8 cellular contexts compared by ENCODE assay signal in genomic region chrX:11111947-11112346, GRCh38. TPM values are rescaled to one million over a fixed set of nuclear protein-coding genes. Genes with fewer than 3 reads are reported as not detected.
DNase-seq lines count a peak whose midpoint lies in the region; ATAC-seq and TF ChIP-seq lines count a peak whose summit lies in the region.

No MANE protein-coding gene starts in this region.

- intact Hi-C loops in psoas muscle (cut with DNase I), result no loop called here

- H3K4me1 ChIP-seq in ES-I3 (ENCODE audit: insufficient read depth, low read length), result no peaks in the 10 kb centered on the region
- no peaks in the 10 kb centered on the region for H3K4me1 ChIP-seq in RWPE2 (ENCODE audit: insufficient read depth, poor library complexity, severe bottlenecking)
- no peaks in the 10 kb centered on the region for H3K4me1 ChIP-seq in psoas muscle

- H3K27me3 ChIP-seq in RWPE2 (ENCODE audit: insufficient read depth, poor library complexity, severe bottlenecking) (no peaks in the 10 kb centered on the region), psoas muscle (ENCODE audit: insufficient read depth in 3 of 3, low read length in 2 of 3) (peaks cover 0 to 5% (median 0%) of the 10 kb centered on the region in 3 donors)

- peaks cover 6% of the 10 kb centered on the region for H3K36me3 ChIP-seq in ES-I3 (ENCODE audit: insufficient read depth, low read length)
- peaks cover 41% of the 10 kb centered on the region for H3K36me3 ChIP-seq in RWPE2 (ENCODE audit: low read depth)
- H3K36me3 ChIP-seq in psoas muscle (ENCODE audit: insufficient read depth in 1 of 2, low read depth in 1 of 2), result peaks cover 3 to 37% of the 10 kb centered on the region in 2 donors

- H3K4me3 ChIP-seq in RWPE2 (ENCODE audit: severe bottlenecking), result peak overlapping the region; percentile 97
- H3K4me3 ChIP-seq in fibroblast of mammary gland (ENCODE audit: control insufficient read depth, low read depth, low read length), result peak overlapping the region; percentile 73
- H3K4me3 ChIP-seq in psoas muscle, result peak overlapping the region; percentile 84

- H3K9me3 ChIP-seq in ES-I3 (ENCODE audit: control insufficient read depth, insufficient read depth, low read length) (no peaks in the 10 kb centered on the region), RWPE2 (ENCODE audit: severe bottlenecking) (no peaks in the 10 kb centered on the region), psoas muscle (no peaks in the 10 kb centered on the region)

- peak overlapping the region; percentile 82; the same call in 1 of the 2 replicates for H3K9ac ChIP-seq in ES-I3 (ENCODE audit: low read depth, low read length)

- TF ChIP-seq CTCF in RWPE2 (IDR thresholded peaks at IDR 0.05; ENCODE audit: poor library complexity, severe bottlenecking) (no peak), fibroblast of mammary gland (conservative IDR thresholded peaks at IDR 0.05; ENCODE audit: control insufficient read depth, insufficient read depth, low read depth, low read length) (no peak), psoas muscle (IDR thresholded peaks at IDR 0.05) (no peak)

- H3K27ac ChIP-seq in RWPE2 (ENCODE audit: poor library complexity, severe bottlenecking), result peak overlapping the region; percentile 34
- H3K27ac ChIP-seq in psoas muscle, result peak overlapping the region; percentile 86

- ATAC-seq in RWPE2 (ENCODE audit: low read depth) (no peak), psoas muscle (no peak), GM19023 (IDR thresholded peaks at IDR 0.05; ENCODE audit: unreplicated experiment) (no peak), HG02884 (IDR thresholded peaks at IDR 0.05; ENCODE audit: unreplicated experiment) (no peak), HG02840 (IDR thresholded peaks at IDR 0.05; ENCODE audit: low FRiP score, unreplicated experiment) (no peak)

- DNase-seq in RWPE2 (ENCODE audit: low spot score) (no peak), fibroblast of mammary gland (ENCODE audit: low read depth) (no peak), psoas muscle (no peak), NAMALWA (ENCODE audit: low spot score) (no peak)

- WGBS in psoas muscle, 3 donors, result 34 to 53% (median 42%) methylated on average over 9 of the region's 9 CpGs

RNA-seq across cellular contexts. Expression of gene HCCS, which starts 0.8 kb away (rescaled TPM):
- 10 to 100 TPM; 32.6 to 60.4 (median 41.4) TPM for total RNA-seq in psoas muscle
- polyA plus RNA-seq in psoas muscle, result 10 to 100 TPM; 53.8 to 91.6 (median 75.8) TPM
